16 cellular contexts compared by ENCODE assay signal in genomic region chr5:124446125-124446524, GRCh38.
DNase-seq lines count a peak whose midpoint lies in the region; ATAC-seq lines count a peak whose summit lies in the region.
"Had no signal": no experiment of that assay in that cellular context is flagged by ENCODE, and none has a peak within 500 bp of the region (broad histone marks: within the 10 kb centered on the region; RNA-seq: fewer than 3 reads in every experiment).

No MANE protein-coding gene starts in this region.

- DNase-seq in NCI-H1436 (lab: John Stamatoyannopoulos, UW) (peak; percentile 25), SK-N-DZ (ENCODE audit: low spot score) (peak; percentile 29), left kidney (ENCODE audit: low read depth, low spot score) (peak; percentile 41), LoVo (ENCODE audit: low spot score) (no peak), NOMO-1 treated with DMSO at 0.1 percent for 48 hours (lab: John Stamatoyannopoulos, UW; ENCODE audit: unreplicated experiment) (no peak)
- DNase-seq: IMR-90, Kasumi-1, NCI-H146, NCI-H2107, NCI-H446, NCI-H774, SHP77 treated with DMSO at 0.1 percent for 48 hours, SW 1271 had no signal

- ATAC-seq in HG02642 (IDR thresholded peaks at IDR 0.05; ENCODE audit: poor library complexity, unreplicated experiment): no peak

- peak overlapping the region; percentile 42 for H3K27ac ChIP-seq in temporal lobe (ENCODE audit: low read depth, low read length)
- H3K27ac ChIP-seq: BLaER1 had no signal

Comparison
In these comparisons a context has a peak if more than half of its experiments do, and no peak if none do; other contexts are left out.
1. DNase-seq: peak in NCI-H1436 (single experiment), SK-N-DZ (single experiment) and left kidney (single experiment); none in LoVo (single experiment) and NOMO-1 treated with DMSO at 0.1 percent for 48 hours (single experiment).